Comparison of ENCODE assay signal across 18 cellular contexts in genomic region chr1:204579681-204580080, GRCh38.
A peak's percentile ranks its signal among the peaks of the same experiment; 100 is the strongest.
DNase-seq lines count a peak whose midpoint lies in the region; ATAC-seq, FAIRE-seq and TF ChIP-seq lines count a peak whose summit lies in the region.
"Had no signal": no experiment of that assay in that cellular context is flagged by ENCODE, and none has a peak within 500 bp of the region (broad histone marks: within the 10 kb centered on the region; RNA-seq: fewer than 3 reads in every experiment).

No MANE protein-coding gene starts in this region.

- H3K9ac ChIP-seq in neural progenitor cell = no peak overlapping the region

- H3K36me3 Mint-ChIP-seq in activated CD8-positive, alpha-beta memory T cell treated with anti-CD3 and anti-CD28 coated beads, Interleukin-2, amount 10 ng/mL, durations not matched to agents 7 days and 5 days = peaks cover 1% of the 10 kb centered on the region
- H3K36me3 Mint-ChIP-seq in activated CD4-positive, alpha-beta memory T cell treated with anti-CD3 and anti-CD28 coated beads, Interleukin-2, amount 10 ng/mL, durations not matched to agents 7 days and 5 days (ENCODE audit: low read depth) = peaks cover 6% of the 10 kb centered on the region
- H3K36me3 Mint-ChIP-seq in neural progenitor cell = no peaks in the 10 kb centered on the region
- H3K36me3 Mint-ChIP-seq: brain had no signal

- no peaks in the 10 kb centered on the region for H3K27me3 Mint-ChIP-seq in activated CD8-positive, alpha-beta memory T cell treated with anti-CD3 and anti-CD28 coated beads, Interleukin-2, amount 10 ng/mL, durations not matched to agents 7 days and 5 days
- no peaks in the 10 kb centered on the region for H3K27me3 Mint-ChIP-seq in activated CD4-positive, alpha-beta memory T cell treated with anti-CD3 and anti-CD28 coated beads, Interleukin-2, amount 10 ng/mL, durations not matched to agents 7 days and 5 days
- H3K27me3 Mint-ChIP-seq in neural progenitor cell (ENCODE audit: insufficient read depth, low read depth) = peaks cover 15% of the 10 kb centered on the region
- H3K27me3 Mint-ChIP-seq: naive thymus-derived CD8-positive, alpha-beta T cell had no signal

- H3K27ac ChIP-seq in DOHH2 (ENCODE audit: low read depth, low read length) (no peak overlapping the region), neural progenitor cell (no peak overlapping the region)

- H3K4me1 ChIP-seq in DOHH2 (ENCODE audit: control insufficient read depth, low read length) (peaks cover 35% of the 10 kb centered on the region), neural progenitor cell (peaks cover 48% of the 10 kb centered on the region)

- H3K27me3 ChIP-seq in DOHH2 (ENCODE audit: control insufficient read depth, low read length) = no peaks in the 10 kb centered on the region
- H3K27me3 ChIP-seq in neural progenitor cell = peaks cover 1% of the 10 kb centered on the region
- H3K27me3 ChIP-seq: dorsolateral prefrontal cortex had no signal

- CTCF ChIA-PET in activated CD8-positive, alpha-beta memory T cell treated with anti-CD3 and anti-CD28 coated beads, Interleukin-2, amount 10 ng/mL, durations not matched to agents 7 days and 5 days (lab: Charles Lee) = interaction anchor here (0.6 to 9.5 kb wide), 5 partner anchors 14 to 905 kb away, joined by 3 to 53 read pairs (median 17); no protein-coding TSS in a partner anchor
- CTCF ChIA-PET in activated CD4-positive, alpha-beta memory T cell treated with anti-CD3 and anti-CD28 coated beads, Interleukin-2, amount 10 ng/mL, durations not matched to agents 7 days and 5 days (lab: Charles Lee) = interaction anchor here (0.9 to 4.1 kb wide), 6 partner anchors 13 to 227 kb away, joined by 3 to 35 read pairs (median 8); partner anchors contain the start of gene MDM4

- DNase-seq in activated CD8-positive, alpha-beta memory T cell treated with anti-CD3 and anti-CD28 coated beads, Interleukin-2, amount 10 ng/mL, durations not matched to agents 7 days and 5 days = no peak
- no peak for DNase-seq in activated CD8-positive, alpha-beta memory T cell treated with anti-CD3 and anti-CD28 coated beads, Interleukin-2, amount 50 U/mL, for 4 hours
- no peak for DNase-seq in activated CD4-positive, alpha-beta memory T cell treated with anti-CD3 and anti-CD28 coated beads, Interleukin-2, amount 10 ng/mL, durations not matched to agents 7 days and 5 days
- DNase-seq in neural progenitor cell (ENCODE audit: low spot score) (no peak), GM12891 (ENCODE audit: insufficient read length, low spot score) (no peak)
- DNase-seq: dorsolateral prefrontal cortex; naive thymus-derived CD8-positive, alpha-beta T cell; NCI-H1694 treated with DMSO at 0.1 percent for 48 hours; NCI-H524 treated with DMSO at 0.1 percent for 48 hours; right cardiac atrium had no signal

- no peak for FAIRE-seq in GM12891 (lab: Jason Lieb, UNC)
- FAIRE-seq: RCC 7860, urothelium cell line had no signal

- ATAC-seq in activated CD8-positive, alpha-beta memory T cell treated with anti-CD3 and anti-CD28 coated beads, Interleukin-2, amount 10 ng/mL, durations not matched to agents 7 days and 5 days = no peak
- ATAC-seq in HG03354 (IDR thresholded peaks at IDR 0.05; ENCODE audit: poor library complexity, severe bottlenecking, unreplicated experiment) = no peak
- ATAC-seq in HG03175 (IDR thresholded peaks at IDR 0.05; ENCODE audit: unreplicated experiment) = no peak
- ATAC-seq: HCT116; left lobe of liver; naive thymus-derived CD8-positive, alpha-beta T cell had no signal

- no peaks in the 10 kb centered on the region for H3F3A ChIP-seq in DOHH2 (ENCODE audit: control insufficient read depth, insufficient read depth)
- peaks cover 21% of the 10 kb centered on the region for H3F3A ChIP-seq in neural progenitor cell (ENCODE audit: low read depth)

- peak overlapping the region; percentile 69 for H3K4me3 Mint-ChIP-seq in activated CD8-positive, alpha-beta memory T cell treated with anti-CD3 and anti-CD28 coated beads, Interleukin-2, amount 10 ng/mL, durations not matched to agents 7 days and 5 days
- H3K4me3 Mint-ChIP-seq in activated CD4-positive, alpha-beta memory T cell treated with anti-CD3 and anti-CD28 coated beads, Interleukin-2, amount 10 ng/mL, durations not matched to agents 7 days and 5 days = peak overlapping the region; percentile 74
- no peak overlapping the region for H3K4me3 Mint-ChIP-seq in neural progenitor cell

- peak overlapping the region; percentile 65 for H3K4me3 ChIP-seq in DOHH2 (ENCODE audit: low read length)
- no peak overlapping the region for H3K4me3 ChIP-seq in neural progenitor cell

- no peaks in the 10 kb centered on the region for H3K9me2 ChIP-seq in DOHH2 (replicated peaks; ENCODE audit: control insufficient read depth, low read length)

- H2AFZ ChIP-seq in neural progenitor cell (replicated peaks) = no peak overlapping the region

- H3K9me3 Mint-ChIP-seq in activated CD8-positive, alpha-beta memory T cell treated with anti-CD3 and anti-CD28 coated beads, Interleukin-2, amount 10 ng/mL, durations not matched to agents 7 days and 5 days (ENCODE audit: low read depth) = no peaks in the 10 kb centered on the region
- no peaks in the 10 kb centered on the region for H3K9me3 Mint-ChIP-seq in activated CD4-positive, alpha-beta memory T cell treated with anti-CD3 and anti-CD28 coated beads, Interleukin-2, amount 10 ng/mL, durations not matched to agents 7 days and 5 days
- H3K9me3 Mint-ChIP-seq in neural progenitor cell = no peaks in the 10 kb centered on the region
- H3K9me3 Mint-ChIP-seq: naive thymus-derived CD8-positive, alpha-beta T cell had no signal

- H3K27ac Mint-ChIP-seq in activated CD8-positive, alpha-beta memory T cell treated with anti-CD3 and anti-CD28 coated beads, Interleukin-2, amount 10 ng/mL, durations not matched to agents 7 days and 5 days = peak overlapping the region; percentile 86
- peak overlapping the region; percentile 88 for H3K27ac Mint-ChIP-seq in activated CD4-positive, alpha-beta memory T cell treated with anti-CD3 and anti-CD28 coated beads, Interleukin-2, amount 10 ng/mL, durations not matched to agents 7 days and 5 days
- H3K27ac Mint-ChIP-seq in neural progenitor cell = peak overlapping the region; percentile 43

- H3K4me2 ChIP-seq in DOHH2 (ENCODE audit: low read length) (peak overlapping the region; percentile 87), neural progenitor cell (no peak overlapping the region)

- no peak for TF ChIP-seq POLR2A in GM12891 (IDR thresholded peaks at IDR 0.05; ENCODE audit: low read depth, low read length)

- 0 out of 2 replicates have a peak, but pooled peaks cover 3% of the 10 kb centered on the region for H4K20me1 ChIP-seq in DOHH2 (ENCODE audit: control insufficient read depth, insufficient read depth, low read depth, low read length)
- no peaks in the 10 kb centered on the region for H4K20me1 ChIP-seq in neural progenitor cell (ENCODE audit: low read depth)

- POLR2A ChIA-PET in activated CD4-positive, alpha-beta memory T cell treated with anti-CD3 and anti-CD28 coated beads, Interleukin-2, amount 10 ng/mL, durations not matched to agents 7 days and 5 days (lab: Charles Lee) = interaction anchor here (0.9 to 3.4 kb wide), 10 partner anchors 9 to 169 kb away, joined by 3 to 18 read pairs (median 6); partner anchors contain the start of gene MDM4

- no peaks in the 10 kb centered on the region for H3K79me2 ChIP-seq in DOHH2 (ENCODE audit: control insufficient read depth, low read length)
- no peaks in the 10 kb centered on the region for H3K79me2 ChIP-seq in neural progenitor cell (ENCODE audit: low read depth)

- H3K4me1 Mint-ChIP-seq in activated CD8-positive, alpha-beta memory T cell treated with anti-CD3 and anti-CD28 coated beads, Interleukin-2, amount 10 ng/mL, durations not matched to agents 7 days and 5 days = peaks cover 23% of the 10 kb centered on the region
- peaks cover 33% of the 10 kb centered on the region for H3K4me1 Mint-ChIP-seq in activated CD4-positive, alpha-beta memory T cell treated with anti-CD3 and anti-CD28 coated beads, Interleukin-2, amount 10 ng/mL, durations not matched to agents 7 days and 5 days
- peaks cover 41% of the 10 kb centered on the region for H3K4me1 Mint-ChIP-seq in neural progenitor cell

- no peak for TF ChIP-seq CTCF in DOHH2 (IDR thresholded peaks at IDR 0.05; ENCODE audit: low read depth, low read length, poor library complexity, severe bottlenecking)
- TF ChIP-seq CTCF in neural progenitor cell (IDR thresholded peaks at IDR 0.05) = no peak

- H3K9me3 ChIP-seq in DOHH2 (ENCODE audit: control insufficient read depth, insufficient read depth, low read length) (no peaks in the 10 kb centered on the region), neural progenitor cell (ENCODE audit: low read depth) (no peaks in the 10 kb centered on the region)

- H3K36me3 ChIP-seq in DOHH2 (ENCODE audit: control insufficient read depth, low read length) = no peaks in the 10 kb centered on the region; the same call in 1 of the 2 replicates
- H3K36me3 ChIP-seq in neural progenitor cell = no peaks in the 10 kb centered on the region

TF ChIP-seq in GM12891, 5 proteins besides CTCF, POLR2A, EP300 and RAD21:
- TF ChIP-seq PAX5 (IDR thresholded peaks at IDR 0.05; ENCODE audit: insufficient read depth, low read length, severe bottlenecking) (no peak), SPI1 (IDR thresholded peaks at IDR 0.05; ENCODE audit: low read depth, low read length) (no peak), POU2F2 (IDR thresholded peaks at IDR 0.05; ENCODE audit: low read depth, low read length) (no peak)
